Comparison of ENCODE assay signal across 17 cellular contexts in the genomic region with DNA sequence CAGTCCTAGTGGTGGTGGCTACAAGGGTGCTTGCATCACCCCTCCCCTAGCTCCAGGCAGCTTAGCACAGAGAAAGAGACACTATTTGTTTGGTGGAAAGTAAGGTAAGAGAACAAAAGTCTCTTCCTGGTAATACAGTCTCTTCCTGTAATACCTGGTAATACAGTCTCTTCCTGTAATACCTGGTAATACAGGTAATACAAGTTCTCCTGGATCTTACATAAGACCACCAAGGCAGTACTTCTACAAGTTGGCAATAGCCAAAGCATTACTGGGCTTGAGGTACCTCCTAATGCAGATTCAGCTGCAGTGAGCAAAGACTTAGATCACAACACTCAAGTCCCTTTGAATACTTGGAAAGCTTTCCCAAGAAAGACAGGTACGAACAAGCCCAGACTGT.
DNase-seq lines count a peak whose midpoint lies in the region; ATAC-seq, FAIRE-seq and TF ChIP-seq lines count a peak whose summit lies in the region.
"Had no signal": no experiment of that assay in that cellular context is flagged by ENCODE, and none has a peak within 500 bp of the region (broad histone marks: within the 10 kb centered on the region; RNA-seq: fewer than 3 reads in every experiment).

No MANE protein-coding gene starts in this region.

- H3K36me3 Mint-ChIP-seq in naive thymus-derived CD4-positive, alpha-beta T cell: peaks cover 7 to 14% (median 12%) of the 10 kb centered on the region in 5 donors

- no peaks in the 10 kb centered on the region for H3K79me1 ChIP-seq in H1 (ENCODE audit: low read depth, low read length)

- no peak overlapping the region for H3K9ac ChIP-seq in DND-41 (ENCODE audit: low read depth, low read length)
- no peak overlapping the region for H3K9ac ChIP-seq in H1 (replicated peaks in 1 of 4; ENCODE audit: extremely low read depth in 1 of 4, low read depth in 3 of 4, low read length in 3 of 4)

- no peak overlapping the region for H2BK15ac ChIP-seq in H1 (ENCODE audit: low read length)

- peaks cover 0 to 12% (median 0%) of the 10 kb centered on the region in 7 donors for H3K4me1 Mint-ChIP-seq in naive thymus-derived CD4-positive, alpha-beta T cell

- peaks cover 7% of the 10 kb centered on the region for H3K4me1 ChIP-seq in DND-41 (ENCODE audit: insufficient read depth, low read length)
- H3K4me1 ChIP-seq in H1 (replicated peaks in 1 of 4; ENCODE audit: control insufficient read depth in 3 of 4, insufficient read depth in 4 of 4, low read length in 3 of 4): no peaks in the 10 kb centered on the region
- no peaks in the 10 kb centered on the region for H3K4me1 ChIP-seq in lower lobe of right lung
- no peaks in the 10 kb centered on the region for H3K4me1 ChIP-seq in thymus (ENCODE audit: control insufficient read depth, insufficient read depth, low read length)
- H3K4me1 ChIP-seq in naive thymus-derived CD4-positive, alpha-beta T cell (ENCODE audit: control insufficient read depth in 2 of 2, insufficient read depth in 2 of 2, low read length in 2 of 2): no peaks in the 10 kb centered on the region

- ATAC-seq in DND-41 (ENCODE audit: insufficient read depth, low read depth): no peak
- peak; percentile 73 to 88 for ATAC-seq in lower lobe of right lung
- no peak for ATAC-seq in HG02981 (IDR thresholded peaks at IDR 0.05; ENCODE audit: unreplicated experiment)
- no peak for ATAC-seq in naive thymus-derived CD4-positive, alpha-beta T cell
- ATAC-seq: Panc1 had no signal

- H3K14ac ChIP-seq in H1 (ENCODE audit: insufficient read length): no peak overlapping the region

- no peak for TF ChIP-seq EP300 in H1 (IDR thresholded peaks at IDR 0.05; ENCODE audit: borderline replicate concordance in 1 of 2, low read depth in 2 of 2, low read length in 2 of 2)

- H3K27me3 ChIP-seq in DND-41 (ENCODE audit: insufficient read depth, low read length, poor library complexity): no peaks in the 10 kb centered on the region
- no peaks in the 10 kb centered on the region for H3K27me3 ChIP-seq in H1 (replicated peaks in 1 of 4; ENCODE audit: control insufficient read depth in 3 of 4, extremely low read depth in 1 of 4, insufficient read depth in 3 of 4, low read length in 3 of 4)
- H3K27me3 ChIP-seq in lower lobe of right lung (ENCODE audit: low read depth): no peaks in the 10 kb centered on the region
- H3K27me3 ChIP-seq in thymus (ENCODE audit: control insufficient read depth, insufficient read depth): no peaks in the 10 kb centered on the region
- H3K27me3 ChIP-seq in naive thymus-derived CD4-positive, alpha-beta T cell (ENCODE audit: control insufficient read depth in 2 of 2, insufficient read depth in 2 of 2, low read length in 2 of 2): no peaks in the 10 kb centered on the region

- no peak for FAIRE-seq in H1 (lab: Jason Lieb, UNC)
- FAIRE-seq: H54 had no signal

- H3K23ac ChIP-seq in H1 (ENCODE audit: insufficient read length): no peak overlapping the region

- DNase-seq in DND-41 (no peak), H1 (ENCODE audit: low read depth in 1 of 2, low spot score in 2 of 2) (no peak), lower lobe of right lung (no peak), DMS153 treated with DMSO at 0.1 percent for 48 hours (lab: John Stamatoyannopoulos, UW; ENCODE audit: unreplicated experiment) (no peak)
- DNase-seq in naive thymus-derived CD4-positive, alpha-beta T cell: no peak
- DNase-seq: Calu3; CD4-positive, alpha-beta T cell; KBM-7; NCI-H1092; NCI-H2107; NCI-H446; NCI-H748 treated with DMSO at 0.1 percent for 48 hours; Right ventricle myocardium superior had no signal

- H3K27ac ChIP-seq in DND-41 (ENCODE audit: low read length) (no peak overlapping the region), H1 (ENCODE audit: low read depth, low read length) (no peak overlapping the region), lower lobe of right lung (no peak overlapping the region), thymus (ENCODE audit: low read depth) (peak overlapping the region; percentile 19)
- no peak overlapping the region for H3K27ac ChIP-seq in naive thymus-derived CD4-positive, alpha-beta T cell (ENCODE audit: low read depth, low read length)

- no peak overlapping the region for H3K18ac ChIP-seq in H1 (ENCODE audit: extremely low read depth, low read length)

- TF ChIP-seq CTCF in DND-41 (IDR thresholded peaks at IDR 0.05; ENCODE audit: borderline replicate concordance, extremely low read depth, low read length, poor library complexity, severe bottlenecking): no peak
- no peak for TF ChIP-seq CTCF in H1 (IDR thresholded peaks at IDR 0.05; ENCODE audit: control extremely low read depth in 1 of 3, insufficient read depth in 1 of 3, low read depth in 1 of 3, low read length in 3 of 3)
- TF ChIP-seq CTCF in lower lobe of right lung (IDR thresholded peaks at IDR 0.05): no peak

- H3K79me2 ChIP-seq in DND-41 (ENCODE audit: insufficient read depth, low read length): no peaks in the 10 kb centered on the region
- H3K79me2 ChIP-seq in H1 (ENCODE audit: control insufficient read depth in 1 of 2, insufficient read depth in 2 of 2, low read length in 2 of 2): no peaks in the 10 kb centered on the region

- no peak overlapping the region for H4K5ac ChIP-seq in H1 (ENCODE audit: insufficient read length, low read depth, low read length)

- no peak overlapping the region for H3K4me3 Mint-ChIP-seq in naive thymus-derived CD4-positive, alpha-beta T cell
- H3K4me3 Mint-ChIP-seq: CD4-positive, alpha-beta T cell had no signal

- H3K4me3 ChIP-seq in DND-41 (ENCODE audit: low read depth in 1 of 2, low read length in 2 of 2) (no peak overlapping the region), H1 (ENCODE audit: extremely low read depth in 1 of 4, insufficient read depth in 2 of 4, low read depth in 3 of 4, low read length in 4 of 4) (no peak overlapping the region), lower lobe of right lung (no peak overlapping the region), thymus (ENCODE audit: low read length) (no peak overlapping the region)
- H3K4me3 ChIP-seq in naive thymus-derived CD4-positive, alpha-beta T cell (ENCODE audit: low read length): no peak overlapping the region

- intact Hi-C loops in lower lobe of right lung (cut with DNase I): no loop called here
- intact Hi-C loops in naive thymus-derived CD4-positive, alpha-beta T cell (cut with micrococcal nuclease): no loop called here

- H4K8ac ChIP-seq in H1 (ENCODE audit: extremely low read depth, insufficient read depth, low read length): no peak overlapping the region

- H3K9me3 ChIP-seq in DND-41 (ENCODE audit: insufficient read depth, low read length, severe bottlenecking): no peaks in the 10 kb centered on the region
- no peaks in the 10 kb centered on the region for H3K9me3 ChIP-seq in H1 (ENCODE audit: insufficient read depth in 2 of 2, low read depth in 1 of 2, low read length in 1 of 2)
- no peaks in the 10 kb centered on the region for H3K9me3 ChIP-seq in lower lobe of right lung
- H3K9me3 ChIP-seq in thymus (ENCODE audit: control insufficient read depth): no peaks in the 10 kb centered on the region
- H3K9me3 ChIP-seq in naive thymus-derived CD4-positive, alpha-beta T cell (ENCODE audit: control insufficient read depth in 2 of 3, low read length in 3 of 3): no peaks in the 10 kb centered on the region

- no peak overlapping the region for H2BK5ac ChIP-seq in H1 (ENCODE audit: low read depth, low read length)

- CTCF ChIA-PET in H1 (lab: Charles Lee; ENCODE audit: partially characterized antibody): interaction anchor here (0.6 to 1.8 kb wide), 5 partner anchors 60 to 342 kb away, joined by 3 to 6 read pairs (median 3); partner anchors contain the start of gene FBLN5
- CTCF ChIA-PET in naive thymus-derived CD4-positive, alpha-beta T cell (lab: Charles Lee): interaction anchor here (0.6 kb wide), 1 partner anchor 416 kb away, joined by 5 read pairs; no protein-coding TSS in a partner anchor

- no peak overlapping the region for H4K91ac ChIP-seq in H1 (replicated peaks; ENCODE audit: insufficient read length, low read length)

- H2BK20ac ChIP-seq in H1 (ENCODE audit: low read length): no peak overlapping the region

- H3K4me2 ChIP-seq in DND-41 (ENCODE audit: insufficient read depth, low read length): no peak overlapping the region
- no peak overlapping the region for H3K4me2 ChIP-seq in H1 (ENCODE audit: insufficient read depth in 1 of 2, low read depth in 2 of 2, low read length in 2 of 2)

- TF ChIP-seq RAD21 in H1 (IDR thresholded peaks at IDR 0.05 in 1 of 2, conservative IDR thresholded peaks at IDR 0.05 in 1 of 2; ENCODE audit: low read depth in 2 of 2, low read length in 2 of 2): no peak

- H3K23me2 ChIP-seq in H1 (ENCODE audit: low read depth, low read length): no peaks in the 10 kb centered on the region

- peaks cover 0 to 13% (median 0%) of the 10 kb centered on the region in 11 donors for H3K9me3 Mint-ChIP-seq in naive thymus-derived CD4-positive, alpha-beta T cell
- H3K9me3 Mint-ChIP-seq: CD4-positive, alpha-beta T cell had no signal

- H2BK12ac ChIP-seq in H1 (ENCODE audit: low read depth, low read length): 0 out of 2 replicates have a peak overlapping the region, but pooled peaks have one; percentile 17

- no peak for TF ChIP-seq POLR2A in H1 (IDR thresholded peaks at IDR 0.05; ENCODE audit: control extremely low read depth in 1 of 2, low read depth in 2 of 2, low read length in 2 of 2)

- H4K20me1 ChIP-seq in DND-41 (ENCODE audit: insufficient read depth, low read length) (no peaks in the 10 kb centered on the region), H1 (replicated peaks in 1 of 2; ENCODE audit: control insufficient read depth in 1 of 2, insufficient read depth in 2 of 2, low read length in 2 of 2) (no peaks in the 10 kb centered on the region)

- no peak overlapping the region for H3K56ac ChIP-seq in H1 (replicated peaks; ENCODE audit: insufficient read length, low read depth, low read length)

- POLR2A ChIA-PET in H1 (lab: Charles Lee; ENCODE audit: partially characterized antibody): no interaction called here
- POLR2A ChIA-PET in naive thymus-derived CD4-positive, alpha-beta T cell (lab: Charles Lee): interaction anchor here (0.6 kb wide), 1 partner anchor 16 kb away, joined by 5 read pairs; no protein-coding TSS in a partner anchor

- no peak overlapping the region for H2AK5ac ChIP-seq in H1 (ENCODE audit: low read depth, low read length)

- H2AFZ ChIP-seq in DND-41 (ENCODE audit: low read depth, low read length): 0 out of 2 replicates have a peak overlapping the region, but pooled peaks have one; percentile 37
- H2AFZ ChIP-seq in H1 (ENCODE audit: low read length): no peak overlapping the region

- H3K27me3 Mint-ChIP-seq in naive thymus-derived CD4-positive, alpha-beta T cell: peaks cover 0 to 4% (median 0%) of the 10 kb centered on the region in 5 donors
- H3K27me3 Mint-ChIP-seq: CD4-positive, alpha-beta T cell had no signal

- H3K4ac ChIP-seq in H1 (replicated peaks; ENCODE audit: insufficient read length, low read depth, low read length): no peak overlapping the region

- H3K27ac Mint-ChIP-seq in naive thymus-derived CD4-positive, alpha-beta T cell: no peak overlapping the region
- H3K27ac Mint-ChIP-seq: CD4-positive, alpha-beta T cell had no signal

- no peak overlapping the region for H2BK120ac ChIP-seq in H1 (replicated peaks; ENCODE audit: low read depth, low read length)

- H3K36me3 ChIP-seq in DND-41 (ENCODE audit: insufficient read depth, low read length) (no peaks in the 10 kb centered on the region), H1 (ENCODE audit: control insufficient read depth in 2 of 4, insufficient read depth in 4 of 4, low read length in 3 of 4) (no peaks in the 10 kb centered on the region), lower lobe of right lung (no peaks in the 10 kb centered on the region), thymus (ENCODE audit: control insufficient read depth, insufficient read depth) (no peaks in the 10 kb centered on the region)
- H3K36me3 ChIP-seq in naive thymus-derived CD4-positive, alpha-beta T cell (ENCODE audit: control insufficient read depth in 2 of 3, insufficient read depth in 3 of 3, low read length in 3 of 3): no peaks in the 10 kb centered on the region

- WGBS in H1 (ENCODE audit: extremely low coverage in 1 of 2, insufficient coverage in 1 of 2, insufficient read length in 1 of 2, insufficient replicate concordance in 2 of 2, low coverage in 1 of 2, low lambda C conversion rate in 2 of 2, missing lambda C conversion rate in 1 of 2), 2 experiments: 63% methylated on average over 1 of the region's 1 CpG; no CpG with 5 or more reads in 1 of the 2 experiments
- WGBS in thymus: 90% methylated on average over 1 of the region's 1 CpG

Comparison
In these comparisons a context has a peak if more than half of its experiments do, and no peak if none do; other contexts are left out.
1. ATAC-seq: peak in lower lobe of right lung (2 of 2); none in DND-41 (single experiment), HG02981 (single experiment) and naive thymus-derived CD4-positive, alpha-beta T cell (single experiment).